Comparison of ENCODE assay signal across 1 cellular context in the genomic region with DNA sequence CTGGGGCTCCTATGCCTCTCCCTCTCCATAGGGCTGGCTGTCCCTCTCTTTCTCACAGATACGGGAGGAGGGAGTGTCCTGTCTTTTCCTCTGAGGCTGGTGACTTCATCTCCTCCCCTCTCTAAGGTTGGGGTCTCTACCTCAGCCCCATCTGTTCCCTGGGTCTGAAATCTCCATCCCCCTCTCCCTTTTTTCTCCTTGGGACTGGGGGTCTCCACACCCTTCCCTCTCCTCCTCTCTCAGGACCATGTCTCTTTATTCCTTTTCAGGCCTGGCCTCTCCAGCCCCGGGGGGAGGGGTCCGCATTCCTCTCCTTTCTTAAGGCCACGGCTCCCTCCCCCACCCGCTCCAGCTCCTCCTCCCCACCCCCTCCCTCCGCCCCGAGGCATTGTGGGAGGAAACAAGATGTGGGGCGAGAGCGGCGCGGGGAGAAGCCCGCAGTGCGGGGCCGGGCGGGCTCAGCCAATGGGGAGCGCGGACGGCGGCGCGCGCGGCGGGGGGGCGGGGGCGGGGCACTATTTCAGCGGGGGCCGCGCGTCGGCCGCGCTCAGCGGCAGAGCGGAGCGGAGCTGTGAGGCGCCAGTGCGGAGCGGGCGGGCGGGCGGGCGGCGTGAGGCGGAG.
TF ChIP-seq lines count a peak whose summit lies in the region.

A gene (plus strand): TSS at position 550 of the 621 bp plus-strand sequence. CDS start 3,672 bp downstream, outside the sequence.

TF ChIP-seq in H1, 55 proteins besides CTCF, POLR2A, EP300 and RAD21:
- TF ChIP-seq NANOG (IDR thresholded peaks at IDR 0.05; ENCODE audit: insufficient read depth, low read depth, low read length, poor library complexity, severe bottlenecking), result no peak
- peak; percentile 98; the same call in 1 of the 2 replicates for TF ChIP-seq RBBP5 (IDR thresholded peaks at IDR 0.05; ENCODE audit: borderline replicate concordance, low read depth, low read length)
- TF ChIP-seq TBP (IDR thresholded peaks at IDR 0.05; ENCODE audit: low read depth, low read length), result peak; percentile 73; the same call in 1 of the 2 replicates
- TF ChIP-seq SIN3A (conservative IDR thresholded peaks at IDR 0.05 in 1 of 2, IDR thresholded peaks at IDR 0.05 in 1 of 2; ENCODE audit: low read depth in 1 of 2, low read length in 2 of 2), result no peak
- TF ChIP-seq ASH2L (IDR thresholded peaks at IDR 0.05; ENCODE audit: low read length), result peak; percentile 98
- TF ChIP-seq MAFK (IDR thresholded peaks at IDR 0.05; ENCODE audit: low read depth, low read length), result no peak
- TF ChIP-seq, protein P1, sequence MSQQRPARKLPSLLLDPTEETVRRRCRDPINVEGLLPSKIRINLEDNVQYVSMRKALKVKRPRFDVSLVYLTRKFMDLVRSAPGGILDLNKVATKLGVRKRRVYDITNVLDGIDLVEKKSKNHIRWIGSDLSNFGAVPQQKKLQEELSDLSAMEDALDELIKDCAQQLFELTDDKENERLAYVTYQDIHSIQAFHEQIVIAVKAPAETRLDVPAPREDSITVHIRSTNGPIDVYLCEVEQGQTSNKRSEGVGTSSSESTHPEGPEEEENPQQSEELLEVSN (IDR thresholded peaks at IDR 0.05), result no peak
- no peak for TF ChIP-seq CTBP2 (IDR thresholded peaks at IDR 0.05; ENCODE audit: borderline replicate concordance, insufficient read depth, insufficient read length, low read length)
- peak; percentile 52; the same call in 1 of the 2 replicates for TF ChIP-seq POLR2AphosphoS5 (IDR thresholded peaks at IDR 0.05; ENCODE audit: low read depth, low read length)
- TF ChIP-seq TEAD4 (IDR thresholded peaks at IDR 0.05; ENCODE audit: low read depth, low read length), result peak; percentile 83
- TF ChIP-seq SP1 (IDR thresholded peaks at IDR 0.05; ENCODE audit: low read depth, low read length), result peak; percentile 65; the same call in 1 of the 2 replicates
- TF ChIP-seq KDM1A (IDR thresholded peaks at IDR 0.05; ENCODE audit: borderline replicate concordance, low read length), result peak; percentile 49; the same call in 1 of the 2 replicates
- TF ChIP-seq SP4 (IDR thresholded peaks at IDR 0.05; ENCODE audit: low read length), result 0 out of 2 replicates have a peak, but pooled peaks have one; percentile 1
- TF ChIP-seq EZH2 (IDR thresholded peaks at IDR 0.05; ENCODE audit: low read depth, low read length, severe bottlenecking), result no peak
- TF ChIP-seq RFX5 (IDR thresholded peaks at IDR 0.05; ENCODE audit: borderline replicate concordance, low read depth, low read length), result no peak
- TF ChIP-seq TAF7 (optimal IDR thresholded peaks at IDR 0.05; ENCODE audit: borderline replicate concordance, low read depth, low read length), result peak; percentile 56
- no peak for TF ChIP-seq HDAC2 (IDR thresholded peaks at IDR 0.05; ENCODE audit: borderline replicate concordance in 1 of 2, low read depth in 2 of 2, low read length in 2 of 2)
- TF ChIP-seq, protein P2, sequence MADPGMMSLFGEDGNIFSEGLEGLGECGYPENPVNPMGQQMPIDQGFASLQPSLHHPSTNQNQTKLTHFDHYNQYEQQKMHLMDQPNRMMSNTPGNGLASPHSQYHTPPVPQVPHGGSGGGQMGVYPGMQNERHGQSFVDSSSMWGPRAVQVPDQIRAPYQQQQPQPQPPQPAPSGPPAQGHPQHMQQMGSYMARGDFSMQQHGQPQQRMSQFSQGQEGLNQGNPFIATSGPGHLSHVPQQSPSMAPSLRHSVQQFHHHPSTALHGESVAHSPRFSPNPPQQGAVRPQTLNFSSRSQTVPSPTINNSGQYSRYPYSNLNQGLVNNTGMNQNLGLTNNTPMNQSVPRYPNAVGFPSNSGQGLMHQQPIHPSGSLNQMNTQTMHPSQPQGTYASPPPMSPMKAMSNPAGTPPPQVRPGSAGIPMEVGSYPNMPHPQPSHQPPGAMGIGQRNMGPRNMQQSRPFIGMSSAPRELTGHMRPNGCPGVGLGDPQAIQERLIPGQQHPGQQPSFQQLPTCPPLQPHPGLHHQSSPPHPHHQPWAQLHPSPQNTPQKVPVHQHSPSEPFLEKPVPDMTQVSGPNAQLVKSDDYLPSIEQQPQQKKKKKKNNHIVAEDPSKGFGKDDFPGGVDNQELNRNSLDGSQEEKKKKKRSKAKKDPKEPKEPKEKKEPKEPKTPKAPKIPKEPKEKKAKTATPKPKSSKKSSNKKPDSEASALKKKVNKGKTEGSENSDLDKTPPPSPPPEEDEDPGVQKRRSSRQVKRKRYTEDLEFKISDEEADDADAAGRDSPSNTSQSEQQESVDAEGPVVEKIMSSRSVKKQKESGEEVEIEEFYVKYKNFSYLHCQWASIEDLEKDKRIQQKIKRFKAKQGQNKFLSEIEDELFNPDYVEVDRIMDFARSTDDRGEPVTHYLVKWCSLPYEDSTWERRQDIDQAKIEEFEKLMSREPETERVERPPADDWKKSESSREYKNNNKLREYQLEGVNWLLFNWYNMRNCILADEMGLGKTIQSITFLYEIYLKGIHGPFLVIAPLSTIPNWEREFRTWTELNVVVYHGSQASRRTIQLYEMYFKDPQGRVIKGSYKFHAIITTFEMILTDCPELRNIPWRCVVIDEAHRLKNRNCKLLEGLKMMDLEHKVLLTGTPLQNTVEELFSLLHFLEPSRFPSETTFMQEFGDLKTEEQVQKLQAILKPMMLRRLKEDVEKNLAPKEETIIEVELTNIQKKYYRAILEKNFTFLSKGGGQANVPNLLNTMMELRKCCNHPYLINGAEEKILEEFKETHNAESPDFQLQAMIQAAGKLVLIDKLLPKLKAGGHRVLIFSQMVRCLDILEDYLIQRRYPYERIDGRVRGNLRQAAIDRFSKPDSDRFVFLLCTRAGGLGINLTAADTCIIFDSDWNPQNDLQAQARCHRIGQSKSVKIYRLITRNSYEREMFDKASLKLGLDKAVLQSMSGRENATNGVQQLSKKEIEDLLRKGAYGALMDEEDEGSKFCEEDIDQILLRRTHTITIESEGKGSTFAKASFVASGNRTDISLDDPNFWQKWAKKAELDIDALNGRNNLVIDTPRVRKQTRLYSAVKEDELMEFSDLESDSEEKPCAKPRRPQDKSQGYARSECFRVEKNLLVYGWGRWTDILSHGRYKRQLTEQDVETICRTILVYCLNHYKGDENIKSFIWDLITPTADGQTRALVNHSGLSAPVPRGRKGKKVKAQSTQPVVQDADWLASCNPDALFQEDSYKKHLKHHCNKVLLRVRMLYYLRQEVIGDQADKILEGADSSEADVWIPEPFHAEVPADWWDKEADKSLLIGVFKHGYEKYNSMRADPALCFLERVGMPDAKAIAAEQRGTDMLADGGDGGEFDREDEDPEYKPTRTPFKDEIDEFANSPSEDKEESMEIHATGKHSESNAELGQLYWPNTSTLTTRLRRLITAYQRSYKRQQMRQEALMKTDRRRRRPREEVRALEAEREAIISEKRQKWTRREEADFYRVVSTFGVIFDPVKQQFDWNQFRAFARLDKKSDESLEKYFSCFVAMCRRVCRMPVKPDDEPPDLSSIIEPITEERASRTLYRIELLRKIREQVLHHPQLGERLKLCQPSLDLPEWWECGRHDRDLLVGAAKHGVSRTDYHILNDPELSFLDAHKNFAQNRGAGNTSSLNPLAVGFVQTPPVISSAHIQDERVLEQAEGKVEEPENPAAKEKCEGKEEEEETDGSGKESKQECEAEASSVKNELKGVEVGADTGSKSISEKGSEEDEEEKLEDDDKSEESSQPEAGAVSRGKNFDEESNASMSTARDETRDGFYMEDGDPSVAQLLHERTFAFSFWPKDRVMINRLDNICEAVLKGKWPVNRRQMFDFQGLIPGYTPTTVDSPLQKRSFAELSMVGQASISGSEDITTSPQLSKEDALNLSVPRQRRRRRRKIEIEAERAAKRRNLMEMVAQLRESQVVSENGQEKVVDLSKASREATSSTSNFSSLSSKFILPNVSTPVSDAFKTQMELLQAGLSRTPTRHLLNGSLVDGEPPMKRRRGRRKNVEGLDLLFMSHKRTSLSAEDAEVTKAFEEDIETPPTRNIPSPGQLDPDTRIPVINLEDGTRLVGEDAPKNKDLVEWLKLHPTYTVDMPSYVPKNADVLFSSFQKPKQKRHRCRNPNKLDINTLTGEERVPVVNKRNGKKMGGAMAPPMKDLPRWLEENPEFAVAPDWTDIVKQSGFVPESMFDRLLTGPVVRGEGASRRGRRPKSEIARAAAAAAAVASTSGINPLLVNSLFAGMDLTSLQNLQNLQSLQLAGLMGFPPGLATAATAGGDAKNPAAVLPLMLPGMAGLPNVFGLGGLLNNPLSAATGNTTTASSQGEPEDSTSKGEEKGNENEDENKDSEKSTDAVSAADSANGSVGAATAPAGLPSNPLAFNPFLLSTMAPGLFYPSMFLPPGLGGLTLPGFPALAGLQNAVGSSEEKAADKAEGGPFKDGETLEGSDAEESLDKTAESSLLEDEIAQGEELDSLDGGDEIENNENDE (IDR thresholded peaks at IDR 0.05; ENCODE audit: insufficient replicate concordance, low read length), result no peak
- TF ChIP-seq TAF1 (IDR thresholded peaks at IDR 0.05; ENCODE audit: low read depth, low read length), result peak; percentile 75
